In the genomic region with DNA sequence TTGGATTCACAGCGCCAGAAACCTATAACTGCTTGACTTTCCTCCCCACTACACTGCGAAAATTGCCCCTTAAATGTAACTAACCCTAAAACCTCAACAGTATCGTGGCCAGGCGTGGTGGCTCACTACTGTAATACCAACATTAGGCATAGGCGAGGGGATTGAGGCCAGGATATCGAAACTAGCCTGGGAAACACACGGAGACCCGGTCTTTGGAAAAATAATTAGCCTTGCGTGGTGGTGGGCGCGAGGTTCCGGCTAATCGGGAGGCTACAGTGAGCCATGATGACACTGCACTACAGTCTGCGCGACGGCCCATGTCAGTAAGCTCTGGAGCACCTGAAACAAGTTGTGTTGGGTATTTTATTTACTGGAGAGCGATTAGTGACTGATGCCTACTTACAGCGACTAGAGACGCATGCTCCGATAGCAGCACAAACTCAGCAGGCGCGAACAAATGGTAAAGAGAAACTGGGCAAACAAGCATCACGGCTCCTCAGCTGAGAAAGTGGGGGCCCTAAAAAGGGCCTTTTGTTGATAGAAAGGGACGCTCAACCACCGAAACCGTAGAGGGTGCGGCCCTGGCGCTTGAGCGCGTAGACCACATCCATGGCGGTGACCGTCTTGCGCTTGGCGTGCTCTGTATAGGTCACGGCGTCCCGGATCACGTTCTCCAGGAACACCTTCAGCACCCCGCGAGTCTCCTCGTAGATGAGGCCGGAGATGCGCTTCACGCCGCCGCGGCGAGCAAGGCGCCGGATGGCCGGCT, we compare ENCODE assay signal across 8 cellular contexts.
A peak's percentile ranks its signal among the peaks of the same experiment; 100 is the strongest.
DNase-seq lines count a peak whose midpoint lies in the region; ATAC-seq and TF ChIP-seq lines count a peak whose summit lies in the region.
"Not testable (repeated sequence)": the region's sequence is repeated elsewhere in the genome, so short reads cannot be mapped to it uniquely, and the experiment has no call there.

No MANE protein-coding gene starts in this region.

- POLR2A ChIA-PET in activated CD4-positive, alpha-beta memory T cell treated with anti-CD3 and anti-CD28 coated beads for 36 hours (lab: Charles Lee): interaction anchor here (1.1 to 3.5 kb wide), 9 partner anchors 16 to 698 kb away, joined by 3 to 55 read pairs (median 10); a partner anchor contains a TSS

- peak overlapping the region; percentile 77 to 95 for H3K27ac ChIP-seq in liver (ENCODE audit: low read depth in 1 of 2, low read length in 2 of 2)

- H3K4me3 Mint-ChIP-seq in activated CD4-positive, alpha-beta memory T cell treated with anti-CD3 and anti-CD28 coated beads for 36 hours: peak overlapping the region; percentile 86

- intact Hi-C loops in activated CD4-positive, alpha-beta memory T cell treated with anti-CD3 and anti-CD28 coated beads for 36 hours (cut with micrococcal nuclease): loop anchor here (10.0 kb wide), 3 partner anchors 1034 to 1806 kb away; a partner anchor contains a TSS

- peak overlapping the region; percentile 62 to 98 (median 89) for H3K4me3 ChIP-seq in liver (ENCODE audit: low read depth in 1 of 3, low read length in 3 of 3)

- H3K36me3 ChIP-seq in liver (ENCODE audit: control insufficient read depth in 4 of 4, insufficient read depth in 3 of 4, low read depth in 1 of 4, low read length in 3 of 4): not testable (repeated sequence)

- TF ChIP-seq RAD21 in liver (IDR thresholded peaks at IDR 0.05): not testable (repeated sequence)

- peak; percentile 79 for ATAC-seq in GM19455 (IDR thresholded peaks at IDR 0.05; ENCODE audit: unreplicated experiment)
- ATAC-seq in HG03159 (IDR thresholded peaks at IDR 0.05; ENCODE audit: unreplicated experiment): peak; percentile 71

- H3K4me1 ChIP-seq in liver (ENCODE audit: control insufficient read depth in 4 of 4, insufficient read depth in 4 of 4, low read length in 3 of 4): peaks cover 7 to 26% (median 11%) of the 10 kb centered on the region in 4 donors

- H3K9ac ChIP-seq in liver (ENCODE audit: low read depth in 1 of 2, low read length in 2 of 2): peak overlapping the region; percentile 60 to 95

- not testable (repeated sequence) for H3K27me3 Mint-ChIP-seq in activated CD4-positive, alpha-beta memory T cell treated with anti-CD3 and anti-CD28 coated beads for 36 hours

- not testable (repeated sequence) for TF ChIP-seq CTCF in liver (IDR thresholded peaks at IDR 0.05; ENCODE audit: low read depth, low read length, missing input control)

- peak; percentile 18 for DNase-seq in DMS 273 treated with DMSO at 0.1 percent for 48 hours (lab: John Stamatoyannopoulos, UW)
- DNase-seq in NCI-H82 treated with DMSO at 0.1 percent for 48 hours (lab: John Stamatoyannopoulos, UW; ENCODE audit: unreplicated experiment): peak; percentile 76
- peak; percentile 67 for DNase-seq in activated CD4-positive, alpha-beta memory T cell treated with anti-CD3 and anti-CD28 coated beads for 36 hours
- DNase-seq in ecto neural progenitor cell (ENCODE audit: low spot score): peak; percentile 52
- DNase-seq in stimulated activated CD4-positive, alpha-beta T cell treated with anti-CD3 and anti-CD28 coated beads, Interleukin-4, amount 100 ng/mL, for 24 hours: peak; percentile 43

- 4% methylated on average over 30 of the region's 51 CpGs for WGBS in liver

- CTCF ChIA-PET in activated CD4-positive, alpha-beta memory T cell treated with anti-CD3 and anti-CD28 coated beads for 36 hours (lab: Charles Lee): interaction anchor here (1.8 kb wide), 1 partner anchor 64 kb away, joined by 9 read pairs; no protein-coding TSS in a partner anchor

- peaks cover 32% of the 10 kb centered on the region for H3K4me1 Mint-ChIP-seq in activated CD4-positive, alpha-beta memory T cell treated with anti-CD3 and anti-CD28 coated beads for 36 hours (ENCODE audit: low read depth)

- H3K36me3 Mint-ChIP-seq in activated CD4-positive, alpha-beta memory T cell treated with anti-CD3 and anti-CD28 coated beads for 36 hours: not testable (repeated sequence)

- peak overlapping the region; percentile 96 for H3K27ac Mint-ChIP-seq in activated CD4-positive, alpha-beta memory T cell treated with anti-CD3 and anti-CD28 coated beads for 36 hours

- H3K9me3 ChIP-seq in liver (ENCODE audit: control insufficient read depth in 4 of 4, low read length in 3 of 4): not testable (repeated sequence)

- H3K27me3 ChIP-seq in liver (ENCODE audit: control insufficient read depth in 4 of 4, insufficient read depth in 4 of 4, low read length in 3 of 4): not testable (repeated sequence)

- not testable (repeated sequence) for H3K9me3 Mint-ChIP-seq in activated CD4-positive, alpha-beta memory T cell treated with anti-CD3 and anti-CD28 coated beads for 36 hours

TF ChIP-seq in liver, 16 proteins besides CTCF, POLR2A, EP300 and RAD21:
- TF ChIP-seq, protein P1, sequence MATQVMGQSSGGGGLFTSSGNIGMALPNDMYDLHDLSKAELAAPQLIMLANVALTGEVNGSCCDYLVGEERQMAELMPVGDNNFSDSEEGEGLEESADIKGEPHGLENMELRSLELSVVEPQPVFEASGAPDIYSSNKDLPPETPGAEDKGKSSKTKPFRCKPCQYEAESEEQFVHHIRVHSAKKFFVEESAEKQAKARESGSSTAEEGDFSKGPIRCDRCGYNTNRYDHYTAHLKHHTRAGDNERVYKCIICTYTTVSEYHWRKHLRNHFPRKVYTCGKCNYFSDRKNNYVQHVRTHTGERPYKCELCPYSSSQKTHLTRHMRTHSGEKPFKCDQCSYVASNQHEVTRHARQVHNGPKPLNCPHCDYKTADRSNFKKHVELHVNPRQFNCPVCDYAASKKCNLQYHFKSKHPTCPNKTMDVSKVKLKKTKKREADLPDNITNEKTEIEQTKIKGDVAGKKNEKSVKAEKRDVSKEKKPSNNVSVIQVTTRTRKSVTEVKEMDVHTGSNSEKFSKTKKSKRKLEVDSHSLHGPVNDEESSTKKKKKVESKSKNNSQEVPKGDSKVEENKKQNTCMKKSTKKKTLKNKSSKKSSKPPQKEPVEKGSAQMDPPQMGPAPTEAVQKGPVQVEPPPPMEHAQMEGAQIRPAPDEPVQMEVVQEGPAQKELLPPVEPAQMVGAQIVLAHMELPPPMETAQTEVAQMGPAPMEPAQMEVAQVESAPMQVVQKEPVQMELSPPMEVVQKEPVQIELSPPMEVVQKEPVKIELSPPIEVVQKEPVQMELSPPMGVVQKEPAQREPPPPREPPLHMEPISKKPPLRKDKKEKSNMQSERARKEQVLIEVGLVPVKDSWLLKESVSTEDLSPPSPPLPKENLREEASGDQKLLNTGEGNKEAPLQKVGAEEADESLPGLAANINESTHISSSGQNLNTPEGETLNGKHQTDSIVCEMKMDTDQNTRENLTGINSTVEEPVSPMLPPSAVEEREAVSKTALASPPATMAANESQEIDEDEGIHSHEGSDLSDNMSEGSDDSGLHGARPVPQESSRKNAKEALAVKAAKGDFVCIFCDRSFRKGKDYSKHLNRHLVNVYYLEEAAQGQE (IDR thresholded peaks at IDR 0.05): peak; percentile 7

Comparison
In these comparisons a context has a peak if more than half of its experiments do, and no peak if none do; other contexts are left out.
1. Peak in every context shown above with its lines: DNase-seq, ATAC-seq, H3K4me3 ChIP-seq and H3K27ac ChIP-seq.
2. DNase-seq: peak in every context shown above with its lines; median percentile 76 in NCI-H82 treated with DMSO at 0.1 percent for 48 hours; 67 in activated CD4-positive, alpha-beta memory T cell treated with anti-CD3 and anti-CD28 coated beads for 36 hours; 52 in ecto neural progenitor cell; 43 in stimulated activated CD4-positive, alpha-beta T cell treated with anti-CD3 and anti-CD28 coated beads, Interleukin-4, amount 100 ng/mL, for 24 hours; 18 in DMS 273 treated with DMSO at 0.1 percent for 48 hours.